8 cellular contexts compared by ENCODE assay signal in genomic region chr17:17823433-17824118, GRCh38. TPM values are rescaled to one million over a fixed set of nuclear protein-coding genes. Genes with fewer than 3 reads are reported as not detected.
A peak's percentile ranks its signal among the peaks of the same experiment; 100 is the strongest.
DNase-seq lines count a peak whose midpoint lies in the region; ATAC-seq, FAIRE-seq and TF ChIP-seq lines count a peak whose summit lies in the region.

No MANE protein-coding gene starts in this region.

- intact Hi-C loops in endothelial cell of umbilical vein (cut with micrococcal nuclease): loop anchor here (1.0 kb wide), 1 partner anchor 13 kb away; the partner anchor contains the start of gene SREBF1

- H3K36me3 ChIP-seq in NT2/D1 (ENCODE audit: insufficient read depth, insufficient read length, low read length) (peaks cover 28% of the 10 kb centered on the region), endothelial cell of umbilical vein (ENCODE audit: control insufficient read depth in 2 of 2, extremely low read depth in 1 of 2, insufficient read depth in 2 of 2, low read length in 2 of 2) (peaks cover 6% of the 10 kb centered on the region in 2 experiments)

- peaks cover 61% of the 10 kb centered on the region for H3K79me2 ChIP-seq in endothelial cell of umbilical vein (ENCODE audit: control insufficient read depth, insufficient read depth, low read length)

- POLR2A ChIA-PET in endothelial cell of umbilical vein (lab: Charles Lee): no interaction called here

- ATAC-seq in GM19438 (IDR thresholded peaks at IDR 0.05; ENCODE audit: low read depth, unreplicated experiment) (peak; percentile 72), HG03571 (IDR thresholded peaks at IDR 0.05; ENCODE audit: unreplicated experiment) (peak; percentile 65)

- peak overlapping the region; percentile 33 for H3K4me2 ChIP-seq in endothelial cell of umbilical vein (ENCODE audit: insufficient read depth, low read length)

- H3K4me1 ChIP-seq in NT2/D1 (ENCODE audit: insufficient read depth, insufficient read length) (peaks cover 50% of the 10 kb centered on the region), endothelial cell of umbilical vein (ENCODE audit: control insufficient read depth, extremely low read depth, insufficient read depth, low read length) (peaks cover 34% of the 10 kb centered on the region), mononuclear cell (ENCODE audit: insufficient read depth, low read length) (peaks cover 86% of the 10 kb centered on the region)

- no peaks in the 10 kb centered on the region for H4K20me1 ChIP-seq in endothelial cell of umbilical vein (replicated peaks; ENCODE audit: control insufficient read depth, extremely low read depth, insufficient read depth, low read length)

- H3K27ac ChIP-seq in endothelial cell of umbilical vein (ENCODE audit: insufficient read depth, low read depth, low read length): peak overlapping the region; percentile 53

- peak; percentile 83 for FAIRE-seq in endothelial cell of umbilical vein (lab: Jason Lieb, UNC)

- dilution Hi-C loops in endothelial cell of umbilical vein (cut with MboI; ENCODE audit: extremely low pct_ligation_motif_present, low sequenced_read_pairs): no loop called here

- no peak for TF ChIP-seq POLR2A in endothelial cell of umbilical vein (IDR thresholded peaks at IDR 0.05; ENCODE audit: low read depth, low read length)

- peak overlapping the region; percentile 5 for H2AFZ ChIP-seq in endothelial cell of umbilical vein (ENCODE audit: low read depth, low read length)

- no peak for TF ChIP-seq CTCF in endothelial cell of umbilical vein (IDR thresholded peaks at IDR 0.05; ENCODE audit: extremely low read depth in 1 of 2, insufficient read depth in 1 of 2, low read depth in 1 of 2, low read length in 2 of 2)

- peak overlapping the region; percentile 62 for H3K4me3 ChIP-seq in NT2/D1 (ENCODE audit: insufficient read length, low read depth)
- peak overlapping the region in 1 of 3 experiments; percentile 22 for H3K4me3 ChIP-seq in endothelial cell of umbilical vein (replicated peaks in 1 of 3; ENCODE audit: insufficient read depth in 1 of 3, low read depth in 1 of 3, low read length in 3 of 3)
- peak overlapping the region; percentile 32 for H3K4me3 ChIP-seq in mononuclear cell (ENCODE audit: low read length)

- no peaks in the 10 kb centered on the region for H3K9me3 ChIP-seq in NT2/D1 (ENCODE audit: insufficient read depth, low read length)
- no peaks in the 10 kb centered on the region for H3K9me3 ChIP-seq in endothelial cell of umbilical vein (replicated peaks; ENCODE audit: control insufficient read depth, insufficient read depth, low read length)
- no peaks in the 10 kb centered on the region for H3K9me3 ChIP-seq in mononuclear cell (ENCODE audit: low read depth, low read length)

- no TSS peak for BruUV-seq in endothelial cell of umbilical vein (replicated peaks; lab: Mats Ljungman, UMichigan)

- DNase-seq in COLO829 (ENCODE audit: low spot score) (peak; percentile 87), NT2/D1 (ENCODE audit: low read depth, low spot score) (no peak), endothelial cell of umbilical vein (ENCODE audit: low read depth, low spot score) (peak; percentile 68)
- DNase-seq in activated CD8-positive, alpha-beta memory T cell treated with anti-CD3 and anti-CD28 coated beads, Interleukin-2, amount 50 U/mL, for 4 hours: peak; percentile 71
- peak; percentile 52 for DNase-seq in stimulated activated CD8-positive, alpha-beta memory T cell treated with anti-CD3 and anti-CD28 coated beads, Interleukin-4, amount 100 ng/mL, for 24 hours (ENCODE audit: low read depth)

- CTCF ChIA-PET in endothelial cell of umbilical vein (lab: Charles Lee): interaction anchor here (0.7 to 1.0 kb wide), 4 partner anchors 10 to 53 kb away, joined by 3 to 4 read pairs (median 4); no protein-coding TSS in a partner anchor

- peak overlapping the region; percentile 72 for H3K9ac ChIP-seq in NT2/D1 (ENCODE audit: insufficient read length, low read depth)
- H3K9ac ChIP-seq in endothelial cell of umbilical vein (replicated peaks; ENCODE audit: extremely low read depth, insufficient read depth, low read length): peak overlapping the region; percentile 15

- H3K9me1 ChIP-seq in endothelial cell of umbilical vein (replicated peaks; ENCODE audit: control insufficient read depth, extremely low read depth, insufficient read depth, low read length): no peaks in the 10 kb centered on the region

- no peaks in the 10 kb centered on the region for H3K27me3 ChIP-seq in NT2/D1 (ENCODE audit: insufficient read depth, insufficient read length)
- no peaks in the 10 kb centered on the region for H3K27me3 ChIP-seq in endothelial cell of umbilical vein (ENCODE audit: control insufficient read depth in 2 of 2, insufficient read depth in 2 of 2, low read length in 2 of 2)
- H3K27me3 ChIP-seq in mononuclear cell (ENCODE audit: insufficient read depth, low read length): no peaks in the 10 kb centered on the region

TF ChIP-seq in endothelial cell of umbilical vein, 7 proteins besides CTCF, POLR2A, EP300 and RAD21:
- TF ChIP-seq POLR2AphosphoS5 (IDR thresholded peaks at IDR 0.05; ENCODE audit: insufficient read depth, low read depth, low read length) (no peak), MYC (IDR thresholded peaks at IDR 0.05; ENCODE audit: low read depth, low read length) (no peak), FOS (IDR thresholded peaks at IDR 0.05; ENCODE audit: borderline replicate concordance, insufficient read depth, low read length) (no peak), EZH2 (IDR thresholded peaks at IDR 0.05; ENCODE audit: borderline replicate concordance, low read depth, low read length, severe bottlenecking) (no peak), GATA2 (IDR thresholded peaks at IDR 0.05; ENCODE audit: insufficient read depth, insufficient read length, low read depth, low read length) (no peak), JUN (IDR thresholded peaks at IDR 0.05; ENCODE audit: borderline replicate concordance, insufficient read depth, insufficient read length, low read depth) (no peak)
- TF ChIP-seq, protein P1, sequence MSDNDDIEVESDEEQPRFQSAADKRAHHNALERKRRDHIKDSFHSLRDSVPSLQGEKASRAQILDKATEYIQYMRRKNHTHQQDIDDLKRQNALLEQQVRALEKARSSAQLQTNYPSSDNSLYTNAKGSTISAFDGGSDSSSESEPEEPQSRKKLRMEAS (IDR thresholded peaks at IDR 0.05; ENCODE audit: insufficient read depth, insufficient read length): no peak
TF ChIP-seq in endothelial cell of umbilical vein: peak in this region for 0.

RNA-seq across cellular contexts. Expression of gene SREBF1, which starts 13.2 kb away (rescaled TPM):
- total RNA-seq in endothelial cell of umbilical vein: 109 and 117 TPM in 2 replicates
- 50.4 and 66.3 TPM in 2 replicates for polyA plus RNA-seq in endothelial cell of umbilical vein
- polyA plus RNA-seq in endothelial cell of umbilical vein (2011; cell fraction: cytosol; rRNA removed): 22.4 and 31.8 TPM in 2 replicates
- 139 and 174 TPM in 2 replicates for polyA plus RNA-seq in endothelial cell of umbilical vein (2011; cell fraction: nucleus; rRNA removed)
- polyA plus RNA-seq in endothelial cell of umbilical vein (2012): 64.9 and 76.2 TPM in 2 replicates
- polyA minus RNA-seq in endothelial cell of umbilical vein: 51.5 and 65.4 TPM in 2 replicates
- polyA minus RNA-seq in endothelial cell of umbilical vein (2011; cell fraction: cytosol; rRNA and poly(A)+ RNA removed): 114 TPM
- 78.3 and 98.8 TPM in 2 replicates for polyA minus RNA-seq in endothelial cell of umbilical vein (2011; cell fraction: nucleus; rRNA and poly(A)+ RNA removed)
- total RNA-seq in mononuclear cell: 61.9 TPM
